Comparison of ENCODE assay signal across 18 cellular contexts in the genomic region with DNA sequence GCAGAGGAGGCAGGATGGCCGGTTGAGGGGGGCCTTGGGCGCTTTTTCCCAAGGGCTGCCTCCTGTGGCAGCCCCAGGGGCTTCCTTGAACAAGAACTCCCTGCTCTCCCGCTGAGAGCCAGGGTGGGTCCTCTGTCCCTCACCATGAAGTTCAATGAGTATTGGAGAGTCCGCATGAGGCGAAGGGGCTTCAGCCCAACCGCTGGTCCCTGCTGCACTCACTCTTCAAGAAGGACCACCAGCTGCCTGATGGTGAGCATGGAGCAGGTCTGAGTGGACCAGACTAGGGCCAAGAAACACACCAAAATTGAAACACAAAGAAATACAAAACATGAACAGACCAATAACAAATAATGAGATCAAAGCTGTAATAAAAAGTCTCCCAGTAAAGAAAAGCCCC. TPM values are rescaled to one million over a fixed set of nuclear protein-coding genes. Genes with fewer than 3 reads are reported as not detected.
"Had no signal": no experiment of that assay in that cellular context is flagged by ENCODE, and none has a peak within 500 bp of the region (broad histone marks: within the 10 kb centered on the region; RNA-seq: fewer than 3 reads in every experiment).

No MANE protein-coding gene starts in this region.

RNA-seq across cellular contexts. Expression of gene GAB4, which starts 7.5 kb away (rescaled TPM):
- total RNA-seq: activated naive CD4-positive, alpha-beta T cell treated with anti-CD3 and anti-CD28 coated beads for 36 hours; activated naive CD4-positive, alpha-beta T cell treated with anti-CD3 and anti-CD28 coated beads, Interleukin-2, amount 50 U/mL, for 72 hours; activated naive CD8-positive, alpha-beta T cell treated with anti-CD3 and anti-CD28 coated beads, Interleukin-2, amount 10 ng/mL, durations not matched to agents 7 days and 5 days; activated T-cell treated with anti-CD3 and anti-CD28 coated beads, Interleukin-2, amount 50 U/mL, for 4 hours; activated T-cell treated with anti-CD3 and anti-CD28 coated beads, Interleukin-2, amount 50 U/mL, for 72 hours; activated T-helper 1 cell treated with anti-CD3 and anti-CD28 coated beads, Interleukin-12 subunit alpha, Interleukin-12 subunit beta, Interleukin-2, Interleukin-4 antibody, amounts not matched to agents 30 ng/mL and 10 ng/mL and 1 ng/mL, durations not matched to agents 14 hours and 24 hours and 36 hours; activated T-helper 17 cell treated with anti-CD3 and anti-CD28 coated beads, Interleukin-2, amount 50 U/mL, for 72 hours; adrenal gland; aorta; ascending aorta; astrocyte; body of pancreas; breast epithelium; cardiac muscle cell; cardiac septum; cerebellum; chondrocyte had no signal
- polyA plus RNA-seq: adipose tissue, aorta, cardiac muscle cell had no signal
